ENCODE assay signal across 1 cellular context in genomic region chr12:71415336-71416231, GRCh38.
TF ChIP-seq lines count a peak whose summit lies in the region.

No MANE protein-coding gene starts in this region.

TF ChIP-seq in K562, 482 proteins besides CTCF, POLR2A, EP300 and RAD21 (continued from another document):
- TF ChIP-seq HMGN3 (IDR thresholded peaks at IDR 0.05; ENCODE audit: borderline replicate concordance, extremely low read depth, insufficient read length, low read depth, low read length) (no peak), TSHZ1 (CRISPR knock-in tag; IDR thresholded peaks at IDR 0.05) (no peak), HMBOX1 (IDR thresholded peaks at IDR 0.05) (no peak)
TF ChIP-seq in K562: peak in this region for 9.
